ENCODE assay signal across 9 cellular contexts in the genomic region with DNA sequence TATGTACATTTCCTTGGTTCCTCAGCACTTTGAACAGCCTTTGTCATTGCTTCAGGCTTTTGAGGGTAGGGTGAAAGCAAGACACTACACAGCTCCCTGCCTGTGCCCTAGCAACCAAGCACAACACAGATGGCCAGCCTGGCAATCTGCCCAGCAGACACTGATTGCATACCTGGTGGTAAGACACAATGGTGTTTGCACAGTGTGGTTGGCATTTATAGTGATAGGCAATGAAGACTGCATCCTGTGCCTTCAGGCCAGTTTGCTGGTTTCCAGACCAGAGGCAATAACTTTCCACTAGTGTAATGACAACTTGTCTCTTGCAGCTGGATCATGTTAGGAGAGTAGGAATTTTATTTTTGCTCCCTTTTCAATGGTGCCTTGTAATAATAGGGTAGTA.
DNase-seq lines count a peak whose midpoint lies in the region; ATAC-seq and TF ChIP-seq lines count a peak whose summit lies in the region.
"Had no signal": no experiment of that assay in that cellular context is flagged by ENCODE, and none has a peak within 500 bp of the region (broad histone marks: within the 10 kb centered on the region; RNA-seq: fewer than 3 reads in every experiment).

No MANE protein-coding gene starts in this region.

- peak; percentile 94 for DNase-seq in DMS53 treated with DMSO at 0.1 percent for 48 hours (lab: John Stamatoyannopoulos, UW; ENCODE audit: unreplicated experiment)
- peak; percentile 71 to 88 for DNase-seq in NCI-H1930 (lab: John Stamatoyannopoulos, UW)
- DNase-seq in mucosa of gallbladder (ENCODE audit: low spot score), result peak; percentile 93
- no peak for DNase-seq in stimulated activated naive CD4-positive, alpha-beta T cell (lab: John Stamatoyannopoulos, UW)
- DNase-seq: activated gamma-delta T cell treated with Interleukin-2 at 50 U/mL for 16 hours had no signal

- ATAC-seq in HG02970 (IDR thresholded peaks at IDR 0.05; ENCODE audit: low FRiP score, unreplicated experiment) (no peak), GM21619 (IDR thresholded peaks at IDR 0.05; ENCODE audit: unreplicated experiment) (no peak), GM18867 (IDR thresholded peaks at IDR 0.05; ENCODE audit: unreplicated experiment) (no peak)

- peaks cover 3% of the 10 kb centered on the region for H3K27me3 Mint-ChIP-seq in brain

- no peaks in the 10 kb centered on the region for H3K36me3 Mint-ChIP-seq in brain

- peaks cover 0 to 4% (median 1%) of the 10 kb centered on the region in 5 experiments for H3K9me3 Mint-ChIP-seq in brain

- H3K27ac Mint-ChIP-seq in brain, result peak overlapping the region; percentile 23 to 81 (median 72)

- TF ChIP-seq CTCF in brain (conservative IDR thresholded peaks at IDR 0.05), result no peak

- H3K4me3 Mint-ChIP-seq in brain, result peak overlapping the region in 1 of 5 experiments; percentile 36

- peaks cover 27% of the 10 kb centered on the region for H3K4me1 Mint-ChIP-seq in brain

Comparison
In these comparisons a context has a peak if more than half of its experiments do, and no peak if none do; other contexts are left out.
1. DNase-seq: peak in DMS53 treated with DMSO at 0.1 percent for 48 hours (single experiment), NCI-H1930 (2 of 2) and mucosa of gallbladder (single experiment); none in stimulated activated naive CD4-positive, alpha-beta T cell (0 of 6).